ENCODE assay signal across 1 cellular context in the genomic region with DNA sequence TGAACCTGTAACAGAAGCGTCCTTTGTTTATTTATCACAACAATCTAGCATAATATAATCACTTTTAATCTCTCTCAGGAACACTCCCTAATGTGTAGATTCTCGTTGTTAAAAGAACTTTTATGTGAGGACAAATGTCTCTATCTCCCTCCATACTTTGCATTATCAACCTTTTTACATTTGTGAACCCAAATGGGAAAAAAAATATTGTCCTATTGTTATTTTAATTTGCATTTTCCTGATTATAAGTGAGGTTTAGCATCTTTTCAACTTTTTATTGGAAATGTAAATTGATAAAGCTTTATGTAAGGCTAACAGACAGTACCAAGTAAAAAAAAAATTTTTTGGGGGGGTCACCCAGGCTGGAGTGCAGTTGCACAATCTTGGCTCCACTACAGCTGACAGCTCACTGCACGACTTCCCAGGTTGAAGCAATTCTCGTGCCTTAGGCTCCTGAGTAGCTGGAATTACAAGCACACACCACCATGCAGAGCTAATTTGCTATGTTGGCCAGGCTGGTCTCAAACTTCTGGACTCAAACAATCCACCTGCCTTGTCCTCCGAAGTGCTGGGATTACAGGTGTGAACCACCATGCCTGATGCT.
TF ChIP-seq lines count a peak whose summit lies in the region.

No MANE protein-coding gene starts in this region.

TF ChIP-seq in HepG2, 621 proteins besides CTCF, POLR2A, EP300 and RAD21 (continued from another document):
- TF ChIP-seq, protein P1, sequence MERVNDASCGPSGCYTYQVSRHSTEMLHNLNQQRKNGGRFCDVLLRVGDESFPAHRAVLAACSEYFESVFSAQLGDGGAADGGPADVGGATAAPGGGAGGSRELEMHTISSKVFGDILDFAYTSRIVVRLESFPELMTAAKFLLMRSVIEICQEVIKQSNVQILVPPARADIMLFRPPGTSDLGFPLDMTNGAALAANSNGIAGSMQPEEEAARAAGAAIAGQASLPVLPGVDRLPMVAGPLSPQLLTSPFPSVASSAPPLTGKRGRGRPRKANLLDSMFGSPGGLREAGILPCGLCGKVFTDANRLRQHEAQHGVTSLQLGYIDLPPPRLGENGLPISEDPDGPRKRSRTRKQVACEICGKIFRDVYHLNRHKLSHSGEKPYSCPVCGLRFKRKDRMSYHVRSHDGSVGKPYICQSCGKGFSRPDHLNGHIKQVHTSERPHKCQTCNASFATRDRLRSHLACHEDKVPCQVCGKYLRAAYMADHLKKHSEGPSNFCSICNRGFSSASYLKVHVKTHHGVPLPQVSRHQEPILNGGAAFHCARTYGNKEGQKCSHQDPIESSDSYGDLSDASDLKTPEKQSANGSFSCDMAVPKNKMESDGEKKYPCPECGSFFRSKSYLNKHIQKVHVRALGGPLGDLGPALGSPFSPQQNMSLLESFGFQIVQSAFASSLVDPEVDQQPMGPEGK (CRISPR knock-in tag; IDR thresholded peaks at IDR 0.05), result peak; percentile 59; the same call in 1 of the 2 replicates
- TF ChIP-seq PHF5A (CRISPR knock-in tag; IDR thresholded peaks at IDR 0.05; ENCODE audit: low read depth, unreplicated experiment) (no peak), ZNF121 (CRISPR knock-in tag; IDR thresholded peaks at IDR 0.05) (no peak)
- TF ChIP-seq, protein P2, sequence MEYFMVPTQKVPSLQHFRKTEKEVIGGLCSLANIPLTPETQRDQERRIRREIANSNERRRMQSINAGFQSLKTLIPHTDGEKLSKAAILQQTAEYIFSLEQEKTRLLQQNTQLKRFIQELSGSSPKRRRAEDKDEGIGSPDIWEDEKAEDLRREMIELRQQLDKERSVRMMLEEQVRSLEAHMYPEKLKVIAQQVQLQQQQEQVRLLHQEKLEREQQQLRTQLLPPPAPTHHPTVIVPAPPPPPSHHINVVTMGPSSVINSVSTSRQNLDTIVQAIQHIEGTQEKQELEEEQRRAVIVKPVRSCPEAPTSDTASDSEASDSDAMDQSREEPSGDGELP (IDR thresholded peaks at IDR 0.05; ENCODE audit: borderline replicate concordance, low read depth), result peak; percentile 78; the same call in 1 of the 2 replicates
TF ChIP-seq in HepG2: peak in this region for 5.
